In the genomic region with DNA sequence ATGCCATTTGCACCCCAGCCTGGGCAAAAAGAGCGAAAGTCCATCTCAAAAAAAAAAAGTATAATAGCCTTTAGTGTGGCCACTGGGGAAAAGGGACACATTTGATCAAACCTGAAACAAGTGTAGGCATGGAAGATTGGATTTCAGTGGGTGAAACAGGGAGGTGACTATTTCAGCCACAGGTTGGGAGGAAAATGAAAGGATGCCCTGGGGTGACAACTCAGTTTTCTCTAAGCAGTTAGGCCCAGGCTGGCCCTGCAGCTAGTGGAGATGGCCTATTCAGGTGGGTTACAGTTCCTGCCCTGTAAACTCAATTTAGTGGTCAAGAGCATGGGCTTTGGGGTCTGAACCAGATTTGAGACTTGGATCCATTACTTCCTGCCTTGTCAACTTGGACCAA, we compare ENCODE assay signal across 35 cellular contexts.
"Had no signal": no experiment of that assay in that cellular context is flagged by ENCODE, and none has a peak within 500 bp of the region (broad histone marks: within the 10 kb centered on the region; RNA-seq: fewer than 3 reads in every experiment).

No MANE protein-coding gene starts in this region.

- H3K9me3 Mint-ChIP-seq: activated CD8-positive, alpha-beta T cell treated with anti-CD3 and anti-CD28 coated beads for 36 hours; activated naive CD4-positive, alpha-beta T cell treated with anti-CD3 and anti-CD28 coated beads, Interleukin-2, amount 50 U/mL, for 24 hours; activated naive CD8-positive, alpha-beta T cell treated with anti-CD3 and anti-CD28 coated beads, Interleukin-2, amount 10 ng/mL, durations not matched to agents 7 days and 5 days; activated T-cell treated with anti-CD3 and anti-CD28 coated beads, Interleukin-2, amount 50 U/mL, for 72 hours; activated T-helper 2 cell treated with anti-CD3 and anti-CD28 coated beads, Interferon-gamma antibody, Interleukin-2, Interleukin-4, amounts not matched to agents 10 μg/mL and 5 μg/mL and 100 μg/mL, durations not matched to agents 14 hours and 24 hours and 36 hours had no signal

- ATAC-seq: activated CD8-positive, alpha-beta T cell treated with anti-CD3 and anti-CD28 coated beads for 36 hours; activated T-cell treated with anti-CD3 and anti-CD28 coated beads, Interleukin-2, amount 50 U/mL, for 72 hours; body of pancreas; K562 had no signal

- H3K27me3 Mint-ChIP-seq: activated CD8-positive, alpha-beta T cell treated with anti-CD3 and anti-CD28 coated beads for 36 hours; activated naive CD4-positive, alpha-beta T cell treated with anti-CD3 and anti-CD28 coated beads, Interleukin-2, amount 50 U/mL, for 24 hours; activated naive CD8-positive, alpha-beta T cell treated with anti-CD3 and anti-CD28 coated beads, Interleukin-2, amount 10 ng/mL, durations not matched to agents 7 days and 5 days had no signal

- H3K9me3 ChIP-seq: body of pancreas, breast epithelium had no signal

- H3K4me3 ChIP-seq: body of pancreas, breast epithelium, K562, PC-9 had no signal

- H3K4me1 Mint-ChIP-seq: activated naive CD4-positive, alpha-beta T cell treated with anti-CD3 and anti-CD28 coated beads, Interleukin-2, amount 50 U/mL, for 24 hours; activated naive CD8-positive, alpha-beta T cell treated with anti-CD3 and anti-CD28 coated beads, Interleukin-2, amount 10 ng/mL, durations not matched to agents 7 days and 5 days had no signal

- H3K27me3 ChIP-seq: body of pancreas, breast epithelium had no signal

- H3K4me2 ChIP-seq: PC-9 had no signal

- H3K4me1 ChIP-seq: breast epithelium had no signal

- H2AFZ ChIP-seq: PC-9 had no signal

- DNase-seq: activated CD4-positive, alpha-beta T cell treated with anti-CD3 and anti-CD28 coated beads for 1 hour; activated CD4-positive, alpha-beta T cell treated with anti-CD3 and anti-CD28 coated beads for 48 hours; activated CD4-positive, alpha-beta T cell treated with anti-CD3 and anti-CD28 coated beads, Interleukin-2, amount 50 U/mL, for 4 hours; activated CD4-positive, CD25-positive, alpha-beta regulatory T cell; activated CD8-positive, alpha-beta T cell treated with anti-CD3 and anti-CD28 coated beads for 36 hours; activated gamma-delta T cell; activated naive CD4-positive, alpha-beta T cell treated with Interleukin-2 at 50 U/mL for 16 hours; activated naive CD8-positive, alpha-beta T cell treated with anti-CD3 and anti-CD28 coated beads, Interleukin-2, amount 10 ng/mL, durations not matched to agents 7 days and 5 days; activated T-cell treated with anti-CD3 and anti-CD28 coated beads for 4 hours; activated T-cell treated with anti-CD3 and anti-CD28 coated beads, Interleukin-2, amount 50 U/mL, for 72 hours; amygdala; body of pancreas; cerebellar nuclear complex; Karpas-422; NCI-H1048; NCI-H1105 treated with DMSO at 0.1 percent for 48 hours; NCI-H1436; NCI-H1694; NCI-H2029; NCI-H2107; NCI-H2171; NCI-H510A; NCI-H526; NCI-H748 treated with DMSO at 0.1 percent for 48 hours; NK-92 treated with Interleukin-12 subunit alpha and Interleukin-12 subunit beta, amount 100 ng/mL, for 24 hours; PC-9; Right ventricle myocardium superior; SW 1271; T-helper 1 cell; T1000; WERI-Rb-1 had no signal

- H3K4me3 Mint-ChIP-seq: activated CD8-positive, alpha-beta T cell treated with anti-CD3 and anti-CD28 coated beads for 36 hours; activated naive CD4-positive, alpha-beta T cell treated with anti-CD3 and anti-CD28 coated beads, Interleukin-2, amount 50 U/mL, for 24 hours; activated naive CD8-positive, alpha-beta T cell treated with anti-CD3 and anti-CD28 coated beads, Interleukin-2, amount 10 ng/mL, durations not matched to agents 7 days and 5 days; activated T-cell treated with anti-CD3 and anti-CD28 coated beads, Interleukin-2, amount 50 U/mL, for 72 hours had no signal

- H3K27ac ChIP-seq: body of pancreas, breast epithelium, PC-9, WERI-Rb-1 had no signal

- H3K27ac Mint-ChIP-seq: activated CD8-positive, alpha-beta T cell treated with anti-CD3 and anti-CD28 coated beads for 36 hours; activated naive CD4-positive, alpha-beta T cell treated with anti-CD3 and anti-CD28 coated beads, Interleukin-2, amount 50 U/mL, for 24 hours; activated naive CD8-positive, alpha-beta T cell treated with anti-CD3 and anti-CD28 coated beads, Interleukin-2, amount 10 ng/mL, durations not matched to agents 7 days and 5 days; activated T-helper 2 cell treated with anti-CD3 and anti-CD28 coated beads, Interferon-gamma antibody, Interleukin-2, Interleukin-4, amounts not matched to agents 10 μg/mL and 5 μg/mL and 100 μg/mL, durations not matched to agents 14 hours and 24 hours and 36 hours had no signal
